12 cellular contexts compared by ENCODE assay signal in the genomic region with DNA sequence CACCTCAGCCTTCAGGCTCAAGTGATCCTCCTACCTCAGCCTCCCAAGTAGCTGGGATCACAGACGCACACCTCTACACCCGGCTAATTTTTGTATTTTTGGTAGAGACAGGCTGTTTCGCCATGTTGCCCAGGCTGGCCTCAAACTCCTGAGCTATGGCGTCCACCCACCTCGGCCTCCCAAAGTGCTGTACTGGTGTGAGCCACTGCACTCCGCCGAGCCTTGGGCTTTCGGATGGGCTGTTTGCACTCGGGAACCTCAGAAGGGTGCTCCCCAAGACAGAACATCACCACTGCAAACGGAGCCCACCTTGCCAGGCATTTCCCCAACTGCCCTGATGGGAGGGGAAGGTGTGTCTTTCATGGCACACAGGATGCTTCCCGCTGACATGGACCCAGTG. TPM values are rescaled to one million over a fixed set of nuclear protein-coding genes. Genes with fewer than 3 reads are reported as not detected.
DNase-seq lines count a peak whose midpoint lies in the region; ATAC-seq and TF ChIP-seq lines count a peak whose summit lies in the region.
"Had no signal": no experiment of that assay in that cellular context is flagged by ENCODE, and none has a peak within 500 bp of the region (broad histone marks: within the 10 kb centered on the region; RNA-seq: fewer than 3 reads in every experiment).

No MANE protein-coding gene starts in this region.

- 0 out of 2 replicates have a peak overlapping the region, but pooled peaks have one; percentile 23 for H3K23ac ChIP-seq in IMR-90 (ENCODE audit: low read depth, low read length)
- H3K23ac ChIP-seq in mesenchymal stem cell (ENCODE audit: low read length in 2 of 2) = no peak overlapping the region

- in situ Hi-C loops in IMR-90 (cut with MboI; ENCODE audit: low sequenced_read_pairs) = no loop called here

- H2BK20ac ChIP-seq in IMR-90 (ENCODE audit: low read depth, low read length) = no peak overlapping the region

- H3K9me1 ChIP-seq in IMR-90 (ENCODE audit: insufficient read depth, low read length) = peaks cover 21% of the 10 kb centered on the region

- H3K27me3 ChIP-seq in IMR-90 (ENCODE audit: control insufficient read depth, insufficient read depth, low read length) = no peaks in the 10 kb centered on the region
- H3K27me3 ChIP-seq in esophagus (ENCODE audit: control insufficient read depth in 1 of 2, insufficient read depth in 2 of 2, low read length in 2 of 2) = no peaks in the 10 kb centered on the region
- H3K27me3 ChIP-seq in mesenchymal stem cell (ENCODE audit: control insufficient read depth in 1 of 2, insufficient read depth in 1 of 2, low read length in 2 of 2) = no peaks in the 10 kb centered on the region
- H3K27me3 ChIP-seq in spleen (replicated peaks in 1 of 7) = no peaks in the 10 kb centered on the region
- H3K27me3 ChIP-seq: foreskin keratinocyte had no signal

- BruUV-seq in IMR-90 (replicated peaks; lab: Mats Ljungman, UMichigan) = no TSS peak

- TF ChIP-seq CTCF in IMR-90 (conservative IDR thresholded peaks at IDR 0.05; ENCODE audit: low read depth, low read length) (no peak), spleen (IDR thresholded peaks at IDR 0.05 in 8 of 11, conservative IDR thresholded peaks at IDR 0.05 in 3 of 11) (no peak)

- H3K4me3 ChIP-seq in IMR-90 (ENCODE audit: insufficient read depth, low read depth, low read length) (no peak overlapping the region), esophagus (ENCODE audit: low read depth in 1 of 2, low read length in 2 of 2) (no peak overlapping the region), mesenchymal stem cell (ENCODE audit: insufficient read depth in 1 of 2, low read depth in 1 of 2, low read length in 2 of 2) (peak overlapping the region in 1 of 2 experiments; percentile 29), spleen (no peak overlapping the region)

- DNase-seq in IMR-90 (no peak), mesenchymal stem cell (no peak), spleen (peak; percentile 44), head of caudate nucleus (no peak)
- DNase-seq: activated CD8-positive, alpha-beta memory T cell treated with anti-CD3 and anti-CD28 coated beads, Interleukin-2, amount 10 ng/mL, durations not matched to agents 7 days and 5 days; foreskin keratinocyte; trophoblast cell had no signal

- H3K18ac ChIP-seq in IMR-90 (ENCODE audit: low read depth, low read length) = no peak overlapping the region
- H3K18ac ChIP-seq in mesenchymal stem cell (ENCODE audit: low read depth in 1 of 2, low read length in 2 of 2) = peak overlapping the region in 1 of 2 experiments; percentile 37

- TF ChIP-seq POLR2A in IMR-90 (IDR thresholded peaks at IDR 0.05; ENCODE audit: low read depth, low read length) (no peak), spleen (IDR thresholded peaks at IDR 0.05) (no peak)

- 87% methylated on average over 3 of the region's 11 CpGs; no CpG with 5 or more reads in 1 of the 2 experiments for WGBS in IMR-90 (ENCODE audit: extremely low coverage in 2 of 2, insufficient read length in 1 of 2), 2 experiments
- WGBS in esophagus, 2 donors = 87 to 90% methylated on average over 11 of the region's 11 CpGs
- 98% methylated on average over 9 of the region's 11 CpGs for WGBS in mesenchymal stem cell
- 88 to 92% (median 90%) methylated on average over 11 of the region's 11 CpGs for WGBS in spleen, 5 donors

- no peak overlapping the region for H3K56ac ChIP-seq in IMR-90 (ENCODE audit: extremely low read depth, insufficient read depth, low read length)

- no peak overlapping the region for H2BK120ac ChIP-seq in IMR-90 (ENCODE audit: low read depth, low read length)
- H2BK120ac ChIP-seq in mesenchymal stem cell (ENCODE audit: low read depth, low read length) = peak overlapping the region; percentile 39

- H2AK5ac ChIP-seq in IMR-90 (ENCODE audit: low read depth, low read length) = peak overlapping the region; percentile 48; the same call in 1 of the 2 replicates
- no peak overlapping the region for H2AK5ac ChIP-seq in mesenchymal stem cell (ENCODE audit: low read length, severe bottlenecking)

- dilution Hi-C loops in IMR-90 (cut with HindIII; ENCODE audit: low sequenced_read_pairs, unreplicated experiment) = no loop called here

- H2AK9ac ChIP-seq in IMR-90 (replicated peaks; ENCODE audit: low read depth, low read length, poor library complexity) = peak overlapping the region; percentile 76

- no peaks in the 10 kb centered on the region for H4K20me1 ChIP-seq in IMR-90 (ENCODE audit: insufficient read depth, low read length)

- ATAC-seq in IMR-90 (ENCODE audit: low read depth) (no peak), HG03108 (IDR thresholded peaks at IDR 0.05; ENCODE audit: unreplicated experiment) (no peak), HG02884 (IDR thresholded peaks at IDR 0.05; ENCODE audit: unreplicated experiment) (no peak), HG03097 (IDR thresholded peaks at IDR 0.05; ENCODE audit: low FRiP score, unreplicated experiment) (no peak)
- ATAC-seq: activated CD8-positive, alpha-beta memory T cell treated with anti-CD3 and anti-CD28 coated beads, Interleukin-2, amount 10 ng/mL, durations not matched to agents 7 days and 5 days; foreskin keratinocyte; natural killer cell treated with Interleukin-12 subunit alpha and Interleukin-12 subunit beta and Interleukin-15 and Interleukin-18, amount 100 ng/mL, for 72 hours had no signal

- POLR2A ChIA-PET in IMR-90 (lab: Charles Lee; ENCODE audit: unreplicated experiment) = no interaction called here

- peaks cover 9% of the 10 kb centered on the region; the same call in 1 of the 2 replicates for H3K36me3 ChIP-seq in IMR-90 (ENCODE audit: control insufficient read depth, insufficient read depth, low read length)
- peaks cover 0 to 22% of the 10 kb centered on the region in 2 donors for H3K36me3 ChIP-seq in esophagus (ENCODE audit: control insufficient read depth in 2 of 2, insufficient read depth in 2 of 2, low read length in 1 of 2)
- peaks cover 23 to 56% of the 10 kb centered on the region in 2 experiments for H3K36me3 ChIP-seq in mesenchymal stem cell (ENCODE audit: control insufficient read depth in 1 of 2, insufficient read depth in 2 of 2, low read depth in 1 of 2, low read length in 2 of 2)
- H3K36me3 ChIP-seq in spleen = peaks cover 0 to 64% (median under 1%) of the 10 kb centered on the region in 6 donors

- H3K4me2 ChIP-seq in IMR-90 (ENCODE audit: low read depth, low read length) (no peak overlapping the region), mesenchymal stem cell (ENCODE audit: low read length, poor library complexity, severe bottlenecking) (no peak overlapping the region)

- H4K91ac ChIP-seq in IMR-90 (ENCODE audit: insufficient read depth, low read depth, low read length) = no peak overlapping the region
- H4K91ac ChIP-seq in mesenchymal stem cell (ENCODE audit: low read length) = peak overlapping the region; percentile 63

- intact Hi-C loops in IMR-90 (cut with micrococcal nuclease) = loop anchor here (10.0 kb wide), 1 partner anchor 52 kb away; a partner anchor contains a TSS
- intact Hi-C loops in spleen (cut with DNase I; ENCODE audit: low total_unique reads) = no loop called here
- intact Hi-C loops in head of caudate nucleus (cut with DNase I) = no loop called here

- H2BK15ac ChIP-seq in IMR-90 (ENCODE audit: low read depth, low read length) (no peak overlapping the region), mesenchymal stem cell (ENCODE audit: low read depth, poor library complexity, severe bottlenecking) (peak overlapping the region; percentile 61)

- H3K14ac ChIP-seq in IMR-90 (replicated peaks; ENCODE audit: low read depth, low read length) (no peak overlapping the region), mesenchymal stem cell (ENCODE audit: low read length in 2 of 2) (no peak overlapping the region)

- peak overlapping the region; percentile 49 for H2AFZ ChIP-seq in IMR-90 (replicated peaks; ENCODE audit: low read length, poor library complexity)
- no peak overlapping the region for H2AFZ ChIP-seq in mesenchymal stem cell (ENCODE audit: low read depth, low read length)

- no peak overlapping the region for H2BK12ac ChIP-seq in mesenchymal stem cell (ENCODE audit: low read length in 2 of 2)

- H4K8ac ChIP-seq in IMR-90 (ENCODE audit: low read depth in 2 of 2, low read length in 2 of 2) (no peak overlapping the region), mesenchymal stem cell (ENCODE audit: low read length) (no peak overlapping the region)

- H3K9me3 ChIP-seq in IMR-90 (ENCODE audit: control insufficient read depth, insufficient read depth, low read length) = no peaks in the 10 kb centered on the region
- H3K9me3 ChIP-seq in esophagus (ENCODE audit: control insufficient read depth in 2 of 2, insufficient read depth in 1 of 2, low read depth in 1 of 2, low read length in 1 of 2) = no peaks in the 10 kb centered on the region
- H3K9me3 ChIP-seq in mesenchymal stem cell (ENCODE audit: control insufficient read depth, low read length) = no peaks in the 10 kb centered on the region
- no peaks in the 10 kb centered on the region for H3K9me3 ChIP-seq in spleen

- H3K9ac ChIP-seq in IMR-90 (ENCODE audit: low read depth, low read length) (no peak overlapping the region), mesenchymal stem cell (ENCODE audit: low read length) (peak overlapping the region; percentile 69)

- H3K79me1 ChIP-seq in IMR-90 (ENCODE audit: low read depth in 1 of 2, low read length in 2 of 2) = peaks cover 6 to 49% of the 10 kb centered on the region in 2 experiments
- peaks cover 27% of the 10 kb centered on the region for H3K79me1 ChIP-seq in mesenchymal stem cell (replicated peaks; ENCODE audit: low read length, poor library complexity, severe bottlenecking)

- CTCF ChIA-PET in IMR-90 (lab: Yijun Ruan, JAX) = interaction anchor here (0.6 kb wide), 1 partner anchor 19 kb away, joined by 3 read pairs; no protein-coding TSS in a partner anchor

- no peak for TF ChIP-seq RAD21 in IMR-90 (IDR thresholded peaks at IDR 0.05; ENCODE audit: low read length)

- H3K4ac ChIP-seq in IMR-90 (ENCODE audit: low read depth, low read length) (peak overlapping the region; percentile 22; the same call in 1 of the 2 replicates), mesenchymal stem cell (ENCODE audit: low read depth in 1 of 2, low read length in 2 of 2) (peak overlapping the region in 1 of 2 experiments; percentile 7)

- H3K27ac ChIP-seq in IMR-90 (ENCODE audit: insufficient read depth, low read length) (no peak overlapping the region), esophagus (ENCODE audit: low read depth in 2 of 2, low read length in 1 of 2) (peak overlapping the region; percentile 70 to 88), mesenchymal stem cell (ENCODE audit: low read length, poor library complexity, severe bottlenecking) (no peak overlapping the region), spleen (peak overlapping the region in 5 of 8 donors; percentile 5 to 62 (median 48))
- H3K27ac ChIP-seq: foreskin keratinocyte had no signal

- H2BK5ac ChIP-seq in IMR-90 (ENCODE audit: low read depth, low read length, poor library complexity, severe bottlenecking) (no peak overlapping the region), mesenchymal stem cell (ENCODE audit: low read depth, low read length, poor library complexity, severe bottlenecking) (no peak overlapping the region)

- no peak overlapping the region for H4K5ac ChIP-seq in IMR-90 (ENCODE audit: low read depth, low read length)

- H3K4me1 ChIP-seq in IMR-90 (ENCODE audit: control insufficient read depth, insufficient read depth, low read length) (peaks cover 18% of the 10 kb centered on the region), esophagus (ENCODE audit: control insufficient read depth in 2 of 2, insufficient read depth in 2 of 2, low read length in 1 of 2) (peaks cover 9 to 18% of the 10 kb centered on the region in 2 donors), mesenchymal stem cell (ENCODE audit: control insufficient read depth, insufficient read depth, low read depth, low read length) (peaks cover 26% of the 10 kb centered on the region), spleen (peaks cover 17 to 91% (median 63%) of the 10 kb centered on the region in 6 donors)
- H3K4me1 ChIP-seq: foreskin keratinocyte had no signal

RNA-seq across cellular contexts. Expression of a gene that starts 27.3 kb away (rescaled TPM):
- total RNA-seq in IMR-90 (2012; rRNA removed) (23.1 and 32.1 TPM in 2 replicates), spleen (10 to 100 TPM; 24.9 to 57.9 (median 41.4) TPM)
- polyA plus RNA-seq in IMR-90 (2012; rRNA removed) (33.8 and 39.3 TPM in 2 replicates), esophagus (10 to 100 TPM; 43.8 to 51.0 TPM), spleen (10 to 100 TPM; 30.1 to 66.2 (median 56.6) TPM)
- 13.7 and 39.5 TPM in 2 replicates for polyA plus RNA-seq in IMR-90 (2012; cell fraction: cytosol; rRNA removed)
- polyA plus RNA-seq in IMR-90 (2012; cell fraction: nucleus; rRNA removed; ENCODE audit: low replicate concordance) = 76.5 and 138 TPM in 2 replicates
- 54.5 TPM for polyA plus RNA-seq in mesenchymal stem cell (2013, experiment 1 of 2)
- 54.2 TPM for polyA plus RNA-seq in mesenchymal stem cell (2013, experiment 2 of 2)

RNA-seq across cellular contexts. Expression of a gene that starts 52.1 kb away (rescaled TPM):
- total RNA-seq in IMR-90 (2012; rRNA removed) = 25.3 and 25.5 TPM in 2 replicates
- 42.2 and 60.4 TPM in 2 replicates for polyA plus RNA-seq in IMR-90 (2012; rRNA removed)
- 31.0 and 59.1 TPM in 2 replicates for polyA plus RNA-seq in IMR-90 (2012; cell fraction: cytosol; rRNA removed)
- 74.8 and 189 TPM in 2 replicates for polyA plus RNA-seq in IMR-90 (2012; cell fraction: nucleus; rRNA removed; ENCODE audit: low replicate concordance)
- polyA plus RNA-seq in esophagus = 100 to 1,000 TPM in 1 of 2 donors, 10 to 100 TPM in 1; 94.5 to 102 TPM
- 76.9 TPM for polyA plus RNA-seq in mesenchymal stem cell (2013, experiment 1 of 2)
- 80.1 TPM for polyA plus RNA-seq in mesenchymal stem cell (2013, experiment 2 of 2)
- 100 to 1,000 TPM; 103 to 170 (median 139) TPM for total RNA-seq in spleen
- polyA plus RNA-seq in spleen = 10 to 100 TPM; 49.1 to 83.0 (median 61.4) TPM

Comparison
In these comparisons a context has a peak if more than half of its experiments do, and no peak if none do; other contexts are left out.
1. H3K27ac ChIP-seq: peak in esophagus (2 of 2) and spleen (5 of 8); none in IMR-90 (single experiment) and mesenchymal stem cell (single experiment).